In genomic region chr4:26912810-26913209, GRCh38 we compare ENCODE assay signal across 13 cellular contexts. TPM values are rescaled to one million over a fixed set of nuclear protein-coding genes. Genes with fewer than 3 reads are reported as not detected.
A peak's percentile ranks its signal among the peaks of the same experiment; 100 is the strongest.
DNase-seq lines count a peak whose midpoint lies in the region; ATAC-seq and TF ChIP-seq lines count a peak whose summit lies in the region.
"Had no signal": no experiment of that assay in that cellular context is flagged by ENCODE, and none has a peak within 500 bp of the region (broad histone marks: within the 10 kb centered on the region; RNA-seq: fewer than 3 reads in every experiment).

No MANE protein-coding gene starts in this region.

- H3K79me1 ChIP-seq in trophoblast cell (ENCODE audit: low read length): no peaks in the 10 kb centered on the region

- DNase-seq in ELF-1 (ENCODE audit: low read depth, low spot score) (peak; percentile 6), NCI-H69 (lab: John Stamatoyannopoulos, UW) (peak; percentile 5), myocyte (ENCODE audit: low read depth) (peak; percentile 59), stomach (no peak), DMS79 (lab: John Stamatoyannopoulos, UW) (no peak), trophoblast cell (no peak), NCI-H526 (lab: John Stamatoyannopoulos, UW) (no peak)
- DNase-seq: H7; NCI-H1417 treated with DMSO at 0.1 percent for 48 hours; NK-92 treated with Interleukin-12 subunit alpha and Interleukin-12 subunit beta, amount 100 ng/mL, for 24 hours; stimulated activated naive CD4-positive, alpha-beta T cell; T1000 had no signal

- no peak overlapping the region for H2BK120ac ChIP-seq in trophoblast cell (ENCODE audit: insufficient read depth, low read length, poor library complexity)

- 52 to 77% (median 62%) methylated on average over 3 of the region's 3 CpGs for WGBS in stomach, 5 donors
- no CpG with 5 or more reads among the region's 3 CpGs for WGBS in trophoblast cell (ENCODE audit: extremely low coverage, insufficient coverage, insufficient read length)

- H3K36me3 ChIP-seq in stomach (no peaks in the 10 kb centered on the region), trophoblast cell (ENCODE audit: control insufficient read depth in 1 of 2, insufficient read depth in 2 of 2, low read length in 2 of 2) (peaks cover 0 to 2% of the 10 kb centered on the region in 2 experiments)

- no peak for TF ChIP-seq CTCF in stomach (IDR thresholded peaks at IDR 0.05)

- no peak for TF ChIP-seq EP300 in stomach (IDR thresholded peaks at IDR 0.05)

- H3K27ac ChIP-seq in stomach (peak overlapping the region in 1 of 5 donors; percentile 11), trophoblast cell (ENCODE audit: low read depth, low read length) (no peak overlapping the region)

- H2AFZ ChIP-seq in trophoblast cell (ENCODE audit: insufficient read depth, low read length, poor library complexity): no peak overlapping the region

- H3K4me2 ChIP-seq in trophoblast cell (ENCODE audit: low read length): no peak overlapping the region

- no peak overlapping the region for H3K23ac ChIP-seq in trophoblast cell (ENCODE audit: low read length)

- H4K8ac ChIP-seq in trophoblast cell (ENCODE audit: low read depth, low read length): no peak overlapping the region

- no peak overlapping the region for H4K12ac ChIP-seq in trophoblast cell (ENCODE audit: low read depth, low read length)

- H3K27me3 ChIP-seq in stomach (no peaks in the 10 kb centered on the region), trophoblast cell (ENCODE audit: insufficient read depth, low read length) (no peaks in the 10 kb centered on the region)

- H3K4ac ChIP-seq in trophoblast cell (ENCODE audit: low read depth, low read length): no peak overlapping the region

- H3K14ac ChIP-seq in trophoblast cell (ENCODE audit: low read length): no peak overlapping the region

- ATAC-seq in GM21515 (IDR thresholded peaks at IDR 0.05; ENCODE audit: unreplicated experiment): peak; percentile 66

- no peaks in the 10 kb centered on the region for H3K79me2 ChIP-seq in trophoblast cell (ENCODE audit: control insufficient read depth, insufficient read depth, low read length, poor library complexity)

- no peaks in the 10 kb centered on the region for H3K9me3 ChIP-seq in stomach
- no peaks in the 10 kb centered on the region for H3K9me3 ChIP-seq in trophoblast cell (ENCODE audit: insufficient read depth, low read depth, low read length)

- H4K91ac ChIP-seq in trophoblast cell (ENCODE audit: low read depth, low read length): no peak overlapping the region

- TF ChIP-seq POLR2A in stomach (IDR thresholded peaks at IDR 0.05): no peak

- H3K9ac ChIP-seq in trophoblast cell (ENCODE audit: low read length): no peak overlapping the region

- peaks cover 6 to 37% (median 20%) of the 10 kb centered on the region in 4 donors for H3K4me1 ChIP-seq in stomach
- peaks cover 0 to 4% of the 10 kb centered on the region in 2 experiments for H3K4me1 ChIP-seq in trophoblast cell (ENCODE audit: control insufficient read depth in 1 of 2, insufficient read depth in 2 of 2, low read length in 2 of 2)

- no peak overlapping the region for H2AK5ac ChIP-seq in trophoblast cell (ENCODE audit: low read length)

- H3K4me3 ChIP-seq in stomach (no peak overlapping the region), trophoblast cell (ENCODE audit: low read depth, low read length) (no peak overlapping the region)

- H2BK12ac ChIP-seq in trophoblast cell (ENCODE audit: low read length): no peak overlapping the region

- no peak overlapping the region for H2BK5ac ChIP-seq in trophoblast cell (ENCODE audit: low read depth, low read length, poor library complexity)

- intact Hi-C loops in stomach (cut with DNase I; ENCODE audit: low total_unique reads): no loop called here

- H3K18ac ChIP-seq in trophoblast cell (ENCODE audit: low read length): no peak overlapping the region

RNA-seq across cellular contexts. Expression of gene STIM2, which starts 52.2 kb away (rescaled TPM):
- total RNA-seq in myocyte: 32.4 and 49.1 TPM in 2 replicates
- 13.7 TPM for polyA plus RNA-seq in myocyte (2012)
- 10 to 100 TPM; 19.8 to 32.7 (median 28.1) TPM for total RNA-seq in stomach
- 1 to 10 TPM; 4.4 to 8.9 (median 6.4) TPM for polyA plus RNA-seq in stomach
- polyA plus RNA-seq in trophoblast cell (2013): 22.3 and 22.8 TPM in 2 replicates

Comparison
In these comparisons a context has a peak if more than half of its experiments do, and no peak if none do; other contexts are left out.
1. DNase-seq: peak in ELF-1 (single experiment), NCI-H69 (single experiment) and myocyte (single experiment); none in stomach (single experiment), DMS79 (single experiment), trophoblast cell (0 of 2) and NCI-H526 (0 of 2).